ENCODE assay signal across 8 cellular contexts in genomic region chr17:77320501-77321256, GRCh38.
DNase-seq lines count a peak whose midpoint lies in the region; ATAC-seq and TF ChIP-seq lines count a peak whose summit lies in the region.

No MANE protein-coding gene starts in this region.

- H3F3A ChIP-seq in neural progenitor cell (ENCODE audit: low read depth), result peaks cover 3% of the 10 kb centered on the region

- H3K4me3 ChIP-seq in fibroblast of mammary gland (ENCODE audit: control insufficient read depth, low read depth, low read length), result peak overlapping the region; percentile 89
- H3K4me3 ChIP-seq in skeletal muscle tissue (ENCODE audit: low read length in 3 of 3), result peak overlapping the region; percentile 70 to 86 (median 74)
- no peak overlapping the region for H3K4me3 ChIP-seq in neural progenitor cell

- H3K4me1 Mint-ChIP-seq in activated T-cell treated with anti-CD3 and anti-CD28 coated beads, Interleukin-2, amount 50 U/mL, for 72 hours (ENCODE audit: low read depth), result peaks cover 53% of the 10 kb centered on the region
- peaks cover 52% of the 10 kb centered on the region for H3K4me1 Mint-ChIP-seq in neural progenitor cell

- H2AFZ ChIP-seq in neural progenitor cell (replicated peaks), result no peak overlapping the region

- POLR2A ChIA-PET in RWPE1 (lab: Yijun Ruan, JAX; ENCODE audit: low non-redundant PET), result no interaction called here

- peaks cover 1 to 3% of the 10 kb centered on the region in 2 donors for H3K9me3 Mint-ChIP-seq in activated T-cell treated with anti-CD3 and anti-CD28 coated beads, Interleukin-2, amount 50 U/mL, for 72 hours
- H3K9me3 Mint-ChIP-seq in neural progenitor cell, result no peaks in the 10 kb centered on the region

- no peak for DNase-seq in activated T-cell treated with anti-CD3 and anti-CD28 coated beads, Interleukin-2, amount 50 U/mL, for 72 hours
- DNase-seq in activated T-cell treated with anti-CD3 and anti-CD28 coated beads, Interleukin-2, amount 50 U/mL, for 48 hours, result no peak
- no peak for DNase-seq in RWPE1 (ENCODE audit: low spot score)
- DNase-seq in fibroblast of mammary gland (ENCODE audit: low read depth), result peak; percentile 77
- no peak for DNase-seq in central memory CD4-positive, alpha-beta T cell
- DNase-seq in neural progenitor cell (ENCODE audit: low spot score), result no peak

- peak overlapping the region; percentile 74 to 95 for H3K4me3 Mint-ChIP-seq in activated T-cell treated with anti-CD3 and anti-CD28 coated beads, Interleukin-2, amount 50 U/mL, for 72 hours
- no peak overlapping the region for H3K4me3 Mint-ChIP-seq in neural progenitor cell

- no peaks in the 10 kb centered on the region for H4K20me1 ChIP-seq in neural progenitor cell (ENCODE audit: low read depth)

- H3K9me3 ChIP-seq in skeletal muscle tissue (ENCODE audit: control insufficient read depth in 3 of 3, low read length in 3 of 3) (no peaks in the 10 kb centered on the region), neural progenitor cell (ENCODE audit: low read depth) (no peaks in the 10 kb centered on the region)

- no peaks in the 10 kb centered on the region for H3K36me3 Mint-ChIP-seq in activated T-cell treated with anti-CD3 and anti-CD28 coated beads, Interleukin-2, amount 50 U/mL, for 72 hours (ENCODE audit: insufficient read depth in 2 of 2)
- H3K36me3 Mint-ChIP-seq in neural progenitor cell, result no peaks in the 10 kb centered on the region

- H3K9ac ChIP-seq in skeletal muscle tissue (ENCODE audit: low read depth in 1 of 3, low read length in 3 of 3), result peak overlapping the region; percentile 79 to 84 (median 83)
- H3K9ac ChIP-seq in neural progenitor cell, result no peak overlapping the region

- no peaks in the 10 kb centered on the region for H3K79me2 ChIP-seq in neural progenitor cell (ENCODE audit: low read depth)

- no peak overlapping the region for H3K4me2 ChIP-seq in neural progenitor cell

- H3K4me1 ChIP-seq in skeletal muscle tissue (ENCODE audit: control insufficient read depth in 3 of 3, insufficient read depth in 3 of 3, low read length in 3 of 3), result peaks cover 62 to 71% (median 64%) of the 10 kb centered on the region in 3 donors
- peaks cover 28% of the 10 kb centered on the region for H3K4me1 ChIP-seq in neural progenitor cell

- ATAC-seq in activated T-cell treated with anti-CD3 and anti-CD28 coated beads, Interleukin-2, amount 50 U/mL, for 72 hours (replicated peaks in 1 of 2), result no peak
- no peak for ATAC-seq in HG03457 (IDR thresholded peaks at IDR 0.05; ENCODE audit: unreplicated experiment)

- CTCF ChIA-PET in RWPE1 (lab: Yijun Ruan, JAX), result no interaction called here

- no peaks in the 10 kb centered on the region for H3K27me3 ChIP-seq in skeletal muscle tissue (ENCODE audit: control insufficient read depth in 3 of 3, insufficient read depth in 3 of 3, low read length in 3 of 3)
- H3K27me3 ChIP-seq in neural progenitor cell, result no peaks in the 10 kb centered on the region

- no peaks in the 10 kb centered on the region for H3K27me3 Mint-ChIP-seq in activated T-cell treated with anti-CD3 and anti-CD28 coated beads, Interleukin-2, amount 50 U/mL, for 72 hours (ENCODE audit: low read depth)
- peaks cover 9% of the 10 kb centered on the region for H3K27me3 Mint-ChIP-seq in neural progenitor cell (ENCODE audit: insufficient read depth, low read depth)

- TF ChIP-seq CTCF in RWPE1 (conservative IDR thresholded peaks at IDR 0.05; ENCODE audit: low read depth) (no peak), fibroblast of mammary gland (conservative IDR thresholded peaks at IDR 0.05; ENCODE audit: control insufficient read depth, insufficient read depth, low read depth, low read length) (no peak), neural progenitor cell (IDR thresholded peaks at IDR 0.05) (no peak)

- H3K27ac ChIP-seq in RWPE1 (peak overlapping the region; percentile 100), skeletal muscle tissue (ENCODE audit: low read depth, low read length) (peak overlapping the region; percentile 92), neural progenitor cell (no peak overlapping the region)

- H3K36me3 ChIP-seq in skeletal muscle tissue (ENCODE audit: control insufficient read depth in 3 of 3, insufficient read depth in 3 of 3, low read length in 3 of 3) (no peaks in the 10 kb centered on the region), neural progenitor cell (no peaks in the 10 kb centered on the region)

- peak overlapping the region; percentile 42 for H3K27ac Mint-ChIP-seq in activated T-cell treated with anti-CD3 and anti-CD28 coated beads, Interleukin-2, amount 50 U/mL, for 72 hours
- H3K27ac Mint-ChIP-seq in neural progenitor cell, result no peak overlapping the region
